Comparison of ENCODE assay signal across 8 cellular contexts in genomic region chr10:51879238-51879637, GRCh38.
DNase-seq lines count a peak whose midpoint lies in the region; ATAC-seq and TF ChIP-seq lines count a peak whose summit lies in the region.

No MANE protein-coding gene starts in this region.

- intact Hi-C loops in A673 (cut with micrococcal nuclease; ENCODE audit: unreplicated experiment) = no loop called here

- H3K9me3 ChIP-seq in A673 (ENCODE audit: low read depth, low read length, poor library complexity, severe bottlenecking) = no peaks in the 10 kb centered on the region

- no peak for TF ChIP-seq CTCF in A673 (conservative IDR thresholded peaks at IDR 0.05; ENCODE audit: low read depth, low read length)
- TF ChIP-seq CTCF in fibroblast of villous mesenchyme (IDR thresholded peaks at IDR 0.05; ENCODE audit: insufficient read depth, low read depth, low read length) = no peak

- H3K4me1 ChIP-seq in A673 (ENCODE audit: insufficient read depth, low read length, poor library complexity, severe bottlenecking) = no peaks in the 10 kb centered on the region

- POLR2A ChIA-PET in A673 (lab: Charles Lee; ENCODE audit: low non-redundant PET) = no interaction called here

- no peaks in the 10 kb centered on the region for H3K27me3 ChIP-seq in A673 (replicated peaks; ENCODE audit: insufficient read depth, low read depth, low read length, poor library complexity)

- no peak overlapping the region for H3K4me3 ChIP-seq in A673 (ENCODE audit: low read depth, low read length, poor library complexity, severe bottlenecking)
- no peak overlapping the region for H3K4me3 ChIP-seq in fibroblast of villous mesenchyme (ENCODE audit: low read depth, low read length)

- CTCF ChIA-PET in A673 (lab: Charles Lee) = no interaction called here

- ATAC-seq in GM18858 (IDR thresholded peaks at IDR 0.05; ENCODE audit: unreplicated experiment) (peak; percentile 89), HG03025 (IDR thresholded peaks at IDR 0.05; ENCODE audit: low FRiP score, unreplicated experiment) (peak; percentile 88)

- no peak overlapping the region for H3K27ac ChIP-seq in A673 (ENCODE audit: low read depth, low read length, poor library complexity, severe bottlenecking)

- DNase-seq in A673 (ENCODE audit: low spot score) = peak; percentile 14
- peak; percentile 73 for DNase-seq in T1000 (lab: John Stamatoyannopoulos, UW)
- DNase-seq in fibroblast of villous mesenchyme (ENCODE audit: low read depth) = peak; percentile 94
- DNase-seq in stimulated activated CD4-positive, alpha-beta T cell treated with anti-CD3 and anti-CD28 coated beads, TNF-alpha, amount 100 ng/mL, for 48 hours (ENCODE audit: low read depth in 3 of 3) = peak in 2 of 3 donors; percentile 8 to 9
- DNase-seq in putamen (ENCODE audit: low spot score) = no peak
- no peak for DNase-seq in NCI-H1694 (lab: John Stamatoyannopoulos, UW)

- no peaks in the 10 kb centered on the region for H3K36me3 ChIP-seq in A673 (ENCODE audit: insufficient read depth, low read length, poor library complexity, severe bottlenecking)

- BruUV-seq in A673 (replicated peaks; lab: Mats Ljungman, UMichigan) = no TSS peak

Comparison
In these comparisons a context has a peak if more than half of its experiments do, and no peak if none do; other contexts are left out.
1. DNase-seq: peak in A673 (single experiment), T1000 (single experiment), fibroblast of villous mesenchyme (single experiment) and stimulated activated CD4-positive, alpha-beta T cell treated with anti-CD3 and anti-CD28 coated beads, TNF-alpha, amount 100 ng/mL, for 48 hours (2 of 3); none in putamen (single experiment) and NCI-H1694 (single experiment).